Comparison of ENCODE assay signal across 1 cellular context in the genomic region with DNA sequence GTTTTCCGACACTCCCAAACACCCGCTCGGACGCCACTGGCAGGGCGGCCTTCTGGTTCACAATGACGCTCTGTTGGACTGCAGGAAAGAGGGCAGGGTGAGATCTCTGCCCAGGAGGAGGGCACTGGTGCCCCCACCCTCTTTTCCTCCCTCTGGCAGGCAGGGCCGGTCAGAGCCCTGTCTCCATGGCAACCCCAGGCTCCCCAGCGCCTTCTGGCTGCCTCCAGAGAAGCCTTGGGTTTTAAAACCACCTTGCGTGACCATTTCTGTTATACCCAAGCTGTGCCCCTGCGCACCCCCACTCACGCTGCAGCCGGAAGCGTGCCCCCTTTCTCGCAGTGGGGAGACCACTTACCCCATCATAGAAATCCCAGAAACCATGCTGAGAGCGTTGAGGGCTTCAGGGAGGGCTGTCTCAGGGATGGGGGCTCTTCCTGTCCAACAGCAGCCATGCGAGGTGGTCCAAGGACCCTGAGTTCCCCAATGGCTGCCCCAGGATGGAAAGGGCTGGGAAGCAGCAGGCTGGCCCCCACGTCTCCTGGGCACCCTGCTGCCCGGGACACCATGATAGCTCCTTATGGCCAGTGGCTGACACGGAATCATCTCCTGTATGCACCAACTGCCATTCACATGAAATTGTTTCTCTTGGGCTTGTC.
TF ChIP-seq lines count a peak whose summit lies in the region.

No MANE protein-coding gene starts in this region.

TF ChIP-seq in HEK293T, 16 proteins besides CTCF, POLR2A, EP300 and RAD21:
- TF ChIP-seq LEF1 (IDR thresholded peaks at IDR 0.05; ENCODE audit: borderline replicate concordance) (no peak), SUZ12 (IDR thresholded peaks at IDR 0.05) (no peak)
